ENCODE assay signal across 16 cellular contexts in the genomic region with DNA sequence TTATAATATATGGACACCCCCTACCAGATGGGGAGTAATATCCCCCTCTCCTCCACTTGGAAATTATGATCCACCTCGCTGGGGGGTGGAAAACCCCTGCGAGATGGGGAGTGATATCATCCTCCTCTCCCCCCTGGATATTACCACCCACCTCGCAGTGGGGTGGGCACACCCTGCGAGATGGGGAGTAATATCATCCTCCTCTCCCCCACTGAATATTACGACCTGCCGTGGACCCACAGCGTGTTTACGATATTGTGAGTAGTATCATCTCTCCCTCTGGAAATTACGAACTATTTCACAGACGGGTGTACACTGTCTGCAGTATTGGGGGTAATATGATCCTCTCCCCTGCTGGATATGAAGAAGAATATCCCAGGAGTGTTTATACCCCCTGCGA.
A peak's percentile ranks its signal among the peaks of the same experiment; 100 is the strongest.
DNase-seq lines count a peak whose midpoint lies in the region; FAIRE-seq and TF ChIP-seq lines count a peak whose summit lies in the region.
"Had no signal": no experiment of that assay in that cellular context is flagged by ENCODE, and none has a peak within 500 bp of the region (broad histone marks: within the 10 kb centered on the region; RNA-seq: fewer than 3 reads in every experiment).

No MANE protein-coding gene starts in this region.

- H3K4me3 ChIP-seq in H1 (ENCODE audit: extremely low read depth in 1 of 4, insufficient read depth in 2 of 4, low read depth in 3 of 4, low read length in 4 of 4): no peak overlapping the region
- H3K4me3 ChIP-seq: BLaER1 treated with 17β-estradiol and CSF1 and Interleukin-3, amounts not matched to agents 10 nM and 100 nM; GM23248; HAP-1 had no signal

- TF ChIP-seq POLR2A in H1 (IDR thresholded peaks at IDR 0.05; ENCODE audit: control extremely low read depth in 1 of 2, low read depth in 2 of 2, low read length in 2 of 2): no peak

- no peak overlapping the region for H3K14ac ChIP-seq in H1 (ENCODE audit: insufficient read length)

- H3K36me3 ChIP-seq in H1 (ENCODE audit: control insufficient read depth in 2 of 4, insufficient read depth in 4 of 4, low read length in 3 of 4): no peaks in the 10 kb centered on the region
- H3K36me3 ChIP-seq: BLaER1 treated with 17β-estradiol and CSF1 and Interleukin-3, amounts not matched to agents 10 nM and 100 nM; HAP-1 had no signal

- DNase-seq in NCI-H2171 treated with DMSO at 0.1 percent for 48 hours (lab: John Stamatoyannopoulos, UW) (peak; percentile 2), NCI-H2171 (lab: John Stamatoyannopoulos, UW) (no peak), KBM-7 (peak; percentile 5), H1 (ENCODE audit: low read depth in 1 of 2, low spot score in 2 of 2) (no peak), dermis blood vessel endothelial cell (no peak), COR-L47 (lab: John Stamatoyannopoulos, UW) (no peak), HTR-8/SVneo (ENCODE audit: insufficient read length, low spot score) (no peak)
- DNase-seq: ACHN; Calu3; CD4-positive, CD25-positive, alpha-beta regulatory T cell; DMS 273 treated with DMSO at 0.1 percent for 48 hours; GM23248; HFFc6 had no signal

- no peak overlapping the region for H4K91ac ChIP-seq in H1 (replicated peaks; ENCODE audit: insufficient read length, low read length)

- no peak overlapping the region for H2BK12ac ChIP-seq in H1 (ENCODE audit: low read depth, low read length)

- no peak for TF ChIP-seq CTCF in H1 (IDR thresholded peaks at IDR 0.05; ENCODE audit: control extremely low read depth in 1 of 3, insufficient read depth in 1 of 3, low read depth in 1 of 3, low read length in 3 of 3)

- in situ Hi-C loops in KBM-7 (cut with MboI; ENCODE audit: low pct_unique_long_range_greater_than_20kb, low sequenced_read_pairs): no loop called here

- no peaks in the 10 kb centered on the region for H3K23me2 ChIP-seq in H1 (ENCODE audit: low read depth, low read length)

- H3K79me1 ChIP-seq in H1 (ENCODE audit: low read depth, low read length): no peaks in the 10 kb centered on the region

- H3K23ac ChIP-seq in H1 (ENCODE audit: insufficient read length): no peak overlapping the region

- no peak overlapping the region for H2BK20ac ChIP-seq in H1 (ENCODE audit: low read length)

- no peak overlapping the region for H4K5ac ChIP-seq in H1 (ENCODE audit: insufficient read length, low read depth, low read length)

- no peak for TF ChIP-seq RAD21 in H1 (IDR thresholded peaks at IDR 0.05 in 1 of 2, conservative IDR thresholded peaks at IDR 0.05 in 1 of 2; ENCODE audit: low read depth in 2 of 2, low read length in 2 of 2)

- no peak overlapping the region; the same call in 1 of the 2 replicates for H4K8ac ChIP-seq in H1 (ENCODE audit: extremely low read depth, insufficient read depth, low read length)

- 0 out of 2 replicates have a peak overlapping the region, but pooled peaks have one; percentile 25 for H2BK15ac ChIP-seq in H1 (ENCODE audit: low read length)

- H3K79me2 ChIP-seq in H1 (ENCODE audit: control insufficient read depth in 1 of 2, insufficient read depth in 2 of 2, low read length in 2 of 2): no peaks in the 10 kb centered on the region

- no peak overlapping the region for H2BK5ac ChIP-seq in H1 (ENCODE audit: low read depth, low read length)

- H3K56ac ChIP-seq in H1 (replicated peaks; ENCODE audit: insufficient read length, low read depth, low read length): no peak overlapping the region

- H3K9me3 ChIP-seq in H1 (ENCODE audit: insufficient read depth in 2 of 2, low read depth in 1 of 2, low read length in 1 of 2): no peaks in the 10 kb centered on the region
- H3K9me3 ChIP-seq: BLaER1 treated with 17β-estradiol and CSF1 and Interleukin-3, amounts not matched to agents 10 nM and 100 nM; HAP-1 had no signal

- H3K4me2 ChIP-seq in H1 (ENCODE audit: insufficient read depth in 1 of 2, low read depth in 2 of 2, low read length in 2 of 2): no peak overlapping the region
- H3K4me2 ChIP-seq: BLaER1 treated with 17β-estradiol and CSF1 and Interleukin-3, amounts not matched to agents 10 nM and 100 nM had no signal

- H3K27ac ChIP-seq in H1 (ENCODE audit: low read depth, low read length): no peak overlapping the region
- H3K27ac ChIP-seq: BLaER1 treated with 17β-estradiol and CSF1 and Interleukin-3, amounts not matched to agents 10 nM and 100 nM; GM23248 had no signal

- POLR2A ChIA-PET in H1 (lab: Charles Lee; ENCODE audit: partially characterized antibody): no interaction called here

- H3K27me3 ChIP-seq in H1 (replicated peaks in 1 of 4; ENCODE audit: control insufficient read depth in 3 of 4, extremely low read depth in 1 of 4, insufficient read depth in 3 of 4, low read length in 3 of 4): no peaks in the 10 kb centered on the region
- H3K27me3 ChIP-seq: BLaER1 treated with 17β-estradiol and CSF1 and Interleukin-3, amounts not matched to agents 10 nM and 100 nM had no signal

- FAIRE-seq in H1 (lab: Jason Lieb, UNC) (no peak), HTR-8/SVneo (lab: Jason Lieb, UNC) (no peak)
- FAIRE-seq: HepG2 had no signal

- H2AFZ ChIP-seq in H1 (ENCODE audit: low read length): no peak overlapping the region
- H2AFZ ChIP-seq: GM23248 had no signal

- H4K20me1 ChIP-seq in H1 (replicated peaks in 1 of 2; ENCODE audit: control insufficient read depth in 1 of 2, insufficient read depth in 2 of 2, low read length in 2 of 2): no peaks in the 10 kb centered on the region
- H4K20me1 ChIP-seq: BLaER1 treated with 17β-estradiol and CSF1 and Interleukin-3, amounts not matched to agents 10 nM and 100 nM had no signal

- no peaks in the 10 kb centered on the region for H3K4me1 ChIP-seq in H1 (replicated peaks in 1 of 4; ENCODE audit: control insufficient read depth in 3 of 4, insufficient read depth in 4 of 4, low read length in 3 of 4)
- H3K4me1 ChIP-seq: BLaER1 treated with 17β-estradiol and CSF1 and Interleukin-3, amounts not matched to agents 10 nM and 100 nM; HAP-1 had no signal

- no peak overlapping the region for H3K18ac ChIP-seq in H1 (ENCODE audit: extremely low read depth, low read length)

- CTCF ChIA-PET in H1 (lab: Charles Lee; ENCODE audit: partially characterized antibody): no interaction called here

- no peak overlapping the region for H3K4ac ChIP-seq in H1 (replicated peaks; ENCODE audit: insufficient read length, low read depth, low read length)

- 87% methylated on average over 11 of the region's 11 CpGs; no CpG with 5 or more reads in 1 of the 2 experiments for WGBS in H1 (ENCODE audit: extremely low coverage in 1 of 2, insufficient coverage in 1 of 2, insufficient read length in 1 of 2, insufficient replicate concordance in 2 of 2, low coverage in 1 of 2, low lambda C conversion rate in 2 of 2, missing lambda C conversion rate in 1 of 2), 2 experiments

- no peak for TF ChIP-seq EP300 in H1 (IDR thresholded peaks at IDR 0.05; ENCODE audit: borderline replicate concordance in 1 of 2, low read depth in 2 of 2, low read length in 2 of 2)

- H2BK120ac ChIP-seq in H1 (replicated peaks; ENCODE audit: low read depth, low read length): no peak overlapping the region

- H3K9ac ChIP-seq in H1 (replicated peaks in 1 of 4; ENCODE audit: extremely low read depth in 1 of 4, low read depth in 3 of 4, low read length in 3 of 4): no peak overlapping the region
- H3K9ac ChIP-seq: BLaER1 treated with 17β-estradiol and CSF1 and Interleukin-3, amounts not matched to agents 10 nM and 100 nM; GM23248 had no signal

- H2AK5ac ChIP-seq in H1 (ENCODE audit: low read depth, low read length): no peak overlapping the region

TF ChIP-seq in H1, 55 proteins besides CTCF, POLR2A, EP300 and RAD21:
- TF ChIP-seq SIN3A (conservative IDR thresholded peaks at IDR 0.05 in 1 of 2, IDR thresholded peaks at IDR 0.05 in 1 of 2; ENCODE audit: low read depth in 1 of 2, low read length in 2 of 2) (no peak), PHF8 (conservative IDR thresholded peaks at IDR 0.05; ENCODE audit: low read depth, low read length) (no peak), HDAC6 (IDR thresholded peaks at IDR 0.05; ENCODE audit: low read depth, low read length) (no peak), KDM1A (IDR thresholded peaks at IDR 0.05; ENCODE audit: borderline replicate concordance, low read length) (no peak), NRF1 (IDR thresholded peaks at IDR 0.05; ENCODE audit: low read depth, low read length) (no peak), RFX5 (IDR thresholded peaks at IDR 0.05; ENCODE audit: borderline replicate concordance, low read depth, low read length) (no peak), RNF2 (IDR thresholded peaks at IDR 0.05; ENCODE audit: borderline replicate concordance, low read depth, low read length, missing control alignments, poor library complexity, severe bottlenecking) (no peak), BCL11A (IDR thresholded peaks at IDR 0.05; ENCODE audit: low read depth in 2 of 2, low read length in 2 of 2) (no peak), NANOG (IDR thresholded peaks at IDR 0.05; ENCODE audit: insufficient read depth, low read depth, low read length, poor library complexity, severe bottlenecking) (no peak)
- TF ChIP-seq, protein P1, sequence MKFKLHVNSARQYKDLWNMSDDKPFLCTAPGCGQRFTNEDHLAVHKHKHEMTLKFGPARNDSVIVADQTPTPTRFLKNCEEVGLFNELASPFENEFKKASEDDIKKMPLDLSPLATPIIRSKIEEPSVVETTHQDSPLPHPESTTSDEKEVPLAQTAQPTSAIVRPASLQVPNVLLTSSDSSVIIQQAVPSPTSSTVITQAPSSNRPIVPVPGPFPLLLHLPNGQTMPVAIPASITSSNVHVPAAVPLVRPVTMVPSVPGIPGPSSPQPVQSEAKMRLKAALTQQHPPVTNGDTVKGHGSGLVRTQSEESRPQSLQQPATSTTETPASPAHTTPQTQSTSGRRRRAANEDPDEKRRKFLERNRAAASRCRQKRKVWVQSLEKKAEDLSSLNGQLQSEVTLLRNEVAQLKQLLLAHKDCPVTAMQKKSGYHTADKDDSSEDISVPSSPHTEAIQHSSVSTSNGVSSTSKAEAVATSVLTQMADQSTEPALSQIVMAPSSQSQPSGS (IDR thresholded peaks at IDR 0.05; ENCODE audit: low read length): no peak
- TF ChIP-seq, protein P2, sequence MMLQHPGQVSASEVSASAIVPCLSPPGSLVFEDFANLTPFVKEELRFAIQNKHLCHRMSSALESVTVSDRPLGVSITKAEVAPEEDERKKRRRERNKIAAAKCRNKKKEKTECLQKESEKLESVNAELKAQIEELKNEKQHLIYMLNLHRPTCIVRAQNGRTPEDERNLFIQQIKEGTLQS (IDR thresholded peaks at IDR 0.05; ENCODE audit: insufficient read depth, low read depth, low read length): no peak

Comparison
In these comparisons a context has a peak if more than half of its experiments do, and no peak if none do; other contexts are left out.
1. DNase-seq: peak in NCI-H2171 treated with DMSO at 0.1 percent for 48 hours (single experiment) and KBM-7 (single experiment); none in NCI-H2171 (single experiment), H1 (0 of 2), dermis blood vessel endothelial cell (single experiment), COR-L47 (single experiment) and HTR-8/SVneo (single experiment).